Comparison of ENCODE assay signal across 9 cellular contexts in genomic region chr15:35546581-35547381, GRCh38. TPM values are rescaled to one million over a fixed set of nuclear protein-coding genes. Genes with fewer than 3 reads are reported as not detected.
A peak's percentile ranks its signal among the peaks of the same experiment; 100 is the strongest.
DNase-seq lines count a peak whose midpoint lies in the region; ATAC-seq, FAIRE-seq and TF ChIP-seq lines count a peak whose summit lies in the region.
"Had no signal": no experiment of that assay in that cellular context is flagged by ENCODE, and none has a peak within 500 bp of the region (broad histone marks: within the 10 kb centered on the region; RNA-seq: fewer than 3 reads in every experiment).

No MANE protein-coding gene starts in this region.

- POLR2A ChIA-PET in HEK293T (lab: Yijun Ruan, JAX) = interaction anchor here (0.7 to 2.6 kb wide), 3 partner anchors 9 to 136 kb away, joined by 3 to 6 read pairs (median 5); no protein-coding TSS in a partner anchor

- no peaks in the 10 kb centered on the region for H3K36me3 Mint-ChIP-seq in activated naive CD8-positive, alpha-beta T cell treated with anti-CD3 and anti-CD28 coated beads for 36 hours

- no peak for DNase-seq in activated naive CD8-positive, alpha-beta T cell treated with anti-CD3 and anti-CD28 coated beads for 36 hours
- DNase-seq in keratinocyte (ENCODE audit: low read depth, low spot score) = no peak
- no peak for DNase-seq in SIG-M5 (lab: John Stamatoyannopoulos, UW)
- DNase-seq in HEK293T (ENCODE audit: extremely low spot score) = no peak
- DNase-seq in RPMI8226 = no peak

- peak overlapping the region; percentile 96 for H3K27ac Mint-ChIP-seq in activated naive CD8-positive, alpha-beta T cell treated with anti-CD3 and anti-CD28 coated beads for 36 hours

- H3K9me3 Mint-ChIP-seq in activated naive CD8-positive, alpha-beta T cell treated with anti-CD3 and anti-CD28 coated beads for 36 hours = no peaks in the 10 kb centered on the region

- peak overlapping the region; percentile 90 for H3K4me3 Mint-ChIP-seq in activated naive CD8-positive, alpha-beta T cell treated with anti-CD3 and anti-CD28 coated beads for 36 hours

- peak; percentile 19 for ATAC-seq in GM18517 (IDR thresholded peaks at IDR 0.05; ENCODE audit: unreplicated experiment)
- peak; percentile 32 for ATAC-seq in HG03066 (IDR thresholded peaks at IDR 0.05; ENCODE audit: low read depth, unreplicated experiment)

- H3K9me3 ChIP-seq in keratinocyte (ENCODE audit: control insufficient read depth, low read depth, low read length) = no peaks in the 10 kb centered on the region
- H3K9me3 ChIP-seq in stomach smooth muscle (ENCODE audit: control insufficient read depth in 2 of 2, low read length in 2 of 2) = no peaks in the 10 kb centered on the region

- peak overlapping the region; percentile 96 for H3K27ac ChIP-seq in keratinocyte (ENCODE audit: control insufficient read depth, insufficient read depth, low read length)
- H3K27ac ChIP-seq in stomach smooth muscle (ENCODE audit: low read length) = peak overlapping the region; percentile 96

- no peak for TF ChIP-seq CTCF in keratinocyte (optimal IDR thresholded peaks at IDR 0.05 in 1 of 3, IDR thresholded peaks at IDR 0.05 in 1 of 3, conservative IDR thresholded peaks at IDR 0.05 in 1 of 3; ENCODE audit: extremely low read depth in 1 of 3, insufficient read depth in 2 of 3, low read length in 3 of 3)

- H2AFZ ChIP-seq in keratinocyte (ENCODE audit: control insufficient read depth, low read length) = peak overlapping the region; percentile 90

- H3K4me1 ChIP-seq in keratinocyte (ENCODE audit: control insufficient read depth, extremely low read depth, insufficient read depth, low read length) = peaks cover 14% of the 10 kb centered on the region
- peaks cover 8% of the 10 kb centered on the region for H3K4me1 ChIP-seq in stomach smooth muscle (ENCODE audit: control insufficient read depth, insufficient read depth, low read length)

- peaks cover 2% of the 10 kb centered on the region for H3K79me2 ChIP-seq in keratinocyte (ENCODE audit: control insufficient read depth, insufficient read depth, low read length)

- dilution Hi-C loops in keratinocyte (cut with MboI; ENCODE audit: extremely low pct_ligation_motif_present, low sequenced_read_pairs) = no loop called here

- H3K4me1 Mint-ChIP-seq in activated naive CD8-positive, alpha-beta T cell treated with anti-CD3 and anti-CD28 coated beads for 36 hours = peaks cover 15% of the 10 kb centered on the region

- peak overlapping the region; percentile 96 for H3K4me2 ChIP-seq in keratinocyte (ENCODE audit: control insufficient read depth, extremely low read depth, insufficient read depth, low read depth, low read length)

- H4K20me1 ChIP-seq in keratinocyte (ENCODE audit: control insufficient read depth, extremely low read depth, insufficient read depth, low read length) = no peaks in the 10 kb centered on the region

- H3K27me3 ChIP-seq in keratinocyte (ENCODE audit: control insufficient read depth, extremely low read depth, insufficient read depth, low read length) (no peaks in the 10 kb centered on the region), stomach smooth muscle (ENCODE audit: control insufficient read depth in 1 of 2, insufficient read depth in 2 of 2, low read length in 2 of 2) (no peaks in the 10 kb centered on the region)

- H3K4me3 ChIP-seq in keratinocyte (ENCODE audit: control insufficient read depth in 2 of 3, extremely low read depth in 1 of 3, insufficient read depth in 2 of 3, low read depth in 1 of 3, low read length in 3 of 3) (peak overlapping the region; percentile 79 to 87 (median 81)), stomach smooth muscle (ENCODE audit: low read length in 2 of 2) (peak overlapping the region; percentile 92 to 95)

- FAIRE-seq in keratinocyte (lab: Jason Lieb, UNC) = no peak
- FAIRE-seq: TTC549 had no signal

- no peaks in the 10 kb centered on the region for H3K27me3 Mint-ChIP-seq in activated naive CD8-positive, alpha-beta T cell treated with anti-CD3 and anti-CD28 coated beads for 36 hours

- no peaks in the 10 kb centered on the region for H3K9me1 ChIP-seq in keratinocyte (ENCODE audit: control insufficient read depth, extremely low read depth, insufficient read depth, low read length)

- H3K9ac ChIP-seq in keratinocyte (ENCODE audit: control insufficient read depth, extremely low read depth, insufficient read depth, low read length) (peak overlapping the region; percentile 96), stomach smooth muscle (ENCODE audit: low read length in 2 of 2) (peak overlapping the region; percentile 92 to 98)

- H3K36me3 ChIP-seq in keratinocyte (ENCODE audit: control insufficient read depth in 2 of 2, extremely low read depth in 1 of 2, insufficient read depth in 2 of 2, low read length in 2 of 2) = no peaks in the 10 kb centered on the region
- H3K36me3 ChIP-seq in stomach smooth muscle (ENCODE audit: control insufficient read depth in 2 of 2, insufficient read depth in 2 of 2, low read length in 2 of 2) = peaks cover 0 to 4% of the 10 kb centered on the region in 2 donors

- CTCF ChIA-PET in HEK293T (lab: Yijun Ruan, JAX) = interaction anchor here (0.5 kb wide), 1 partner anchor 50 kb away, joined by 3 read pairs; no protein-coding TSS in a partner anchor

TF ChIP-seq in HEK293T, 16 proteins besides CTCF, POLR2A, EP300 and RAD21:
- TF ChIP-seq TARDBP (IDR thresholded peaks at IDR 0.05) (no peak), FOXK2 (IDR thresholded peaks at IDR 0.05) (no peak), L3MBTL2 (conservative IDR thresholded peaks at IDR 0.05) (no peak), HDGF (IDR thresholded peaks at IDR 0.05; ENCODE audit: borderline replicate concordance) (no peak), CTBP1 (IDR thresholded peaks at IDR 0.05; ENCODE audit: borderline replicate concordance) (no peak), LEF1 (IDR thresholded peaks at IDR 0.05; ENCODE audit: borderline replicate concordance) (no peak), ELF4 (IDR thresholded peaks at IDR 0.05) (no peak), SUZ12 (IDR thresholded peaks at IDR 0.05) (no peak), FOXA1 (IDR thresholded peaks at IDR 0.05) (no peak), PKNOX1 (IDR thresholded peaks at IDR 0.05) (no peak), NFRKB (IDR thresholded peaks at IDR 0.05) (no peak), BHLHE40 (IDR thresholded peaks at IDR 0.05; ENCODE audit: borderline replicate concordance) (no peak), ARNT (IDR thresholded peaks at IDR 0.05) (no peak), SP1 (IDR thresholded peaks at IDR 0.05) (no peak)

RNA-seq across cellular contexts. Expression of gene DPH6, which starts 0.8 kb away (rescaled TPM):
- 10 to 100 TPM in 1 of 2 experiments, 1 to 10 TPM in 1; 9.8 to 13.1 TPM for total RNA-seq in activated naive CD8-positive, alpha-beta T cell treated with anti-CD3 and anti-CD28 coated beads for 36 hours
- polyA plus RNA-seq in keratinocyte = 8.5 to 13.6 TPM (median 12.7 TPM) in 3 replicates
- polyA plus RNA-seq in keratinocyte (2011; ENCODE audit: low read depth) = 2.7 TPM
- 10.1 and 11.3 TPM in 2 replicates for polyA plus RNA-seq in keratinocyte (2011; cell fraction: cytosol; rRNA removed)
- polyA plus RNA-seq in keratinocyte (2011; cell fraction: nucleus; rRNA removed) = 8.8 and 10.8 TPM in 2 replicates
- polyA plus RNA-seq in keratinocyte (2012; ENCODE audit: low replicate concordance) = 7.8 and 13.2 TPM in 2 replicates
- polyA minus RNA-seq in keratinocyte = 6.7 to 30.6 TPM (median 22.8 TPM) in 3 replicates
- polyA minus RNA-seq in keratinocyte (2011; cell fraction: cytosol; rRNA and poly(A)+ RNA removed) = 7.1 TPM
- 24.9 and 40.2 TPM in 2 replicates for polyA minus RNA-seq in keratinocyte (2011; cell fraction: nucleus; rRNA and poly(A)+ RNA removed)
